ENCODE assay signal across 8 cellular contexts in the genomic region with DNA sequence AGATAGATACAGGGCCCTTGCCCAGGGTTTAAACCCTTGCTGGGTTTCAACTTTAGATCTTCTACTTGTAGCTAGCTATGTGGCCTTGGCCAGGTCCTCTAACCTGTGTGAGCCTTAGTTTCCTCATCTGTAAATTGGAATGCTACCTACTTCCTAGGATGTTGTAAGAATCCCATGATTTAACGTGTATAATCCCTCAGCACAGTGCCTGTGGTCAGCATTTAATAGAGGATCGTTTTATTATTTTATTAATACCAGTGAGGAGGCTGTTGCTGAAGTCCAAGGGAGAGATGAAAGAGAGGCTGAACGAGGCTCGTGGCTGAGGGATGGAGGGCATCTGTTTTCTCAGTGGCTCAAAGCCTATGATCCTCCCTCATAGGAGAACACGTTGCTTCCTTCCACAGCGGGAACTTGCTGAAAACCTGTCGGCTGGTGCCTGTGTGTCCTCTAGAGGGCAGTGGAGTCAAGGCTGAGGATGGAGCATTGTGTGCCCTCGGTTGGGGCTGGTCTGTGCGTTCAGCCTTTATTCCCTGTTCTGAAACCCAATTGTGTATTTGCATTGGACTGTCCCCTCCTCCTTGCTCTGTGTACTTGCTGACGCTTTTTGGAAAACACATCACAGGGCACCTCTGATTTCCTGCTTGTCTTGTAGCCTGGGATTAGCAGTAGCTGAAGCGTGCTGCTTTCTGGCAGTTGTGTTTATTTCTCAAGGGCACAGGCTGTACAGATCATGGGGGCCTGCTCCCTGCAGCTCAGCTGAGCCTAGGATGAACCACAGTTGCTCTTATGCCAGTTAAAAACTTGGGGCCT.
DNase-seq lines count a peak whose midpoint lies in the region; ATAC-seq and TF ChIP-seq lines count a peak whose summit lies in the region.
"Not testable (repeated sequence)": the region's sequence is repeated elsewhere in the genome, so short reads cannot be mapped to it uniquely, and the experiment has no call there.

No MANE protein-coding gene starts in this region.

- peak; percentile 36 to 43 for DNase-seq in activated CD4-positive, alpha-beta T cell treated with anti-CD3 and anti-CD28 coated beads for 4 hours
- DNase-seq in activated naive CD8-positive, alpha-beta T cell treated with anti-CD3 and anti-CD28 coated beads, Interleukin-2, amount 10 ng/mL, durations not matched to agents 7 days and 5 days; omental fat pad (ENCODE audit: low spot score); type B pancreatic cell (ENCODE audit: extremely low spot score, unreplicated experiment): not testable (repeated sequence)
- DNase-seq in glutamatergic neuron = peak; percentile 30

- not testable (repeated sequence) for H3K27ac Mint-ChIP-seq in activated naive CD8-positive, alpha-beta T cell treated with anti-CD3 and anti-CD28 coated beads, Interleukin-2, amount 10 ng/mL, durations not matched to agents 7 days and 5 days; glutamatergic neuron (ENCODE audit: unreplicated experiment); type B pancreatic cell

- TF ChIP-seq CTCF in glutamatergic neuron (IDR thresholded peaks at IDR 0.05; ENCODE audit: partially characterized antibody, unreplicated experiment) (peak; percentile 46), type B pancreatic cell (conservative IDR thresholded peaks at IDR 0.05) (peak; percentile 61)
- TF ChIP-seq CTCF in omental fat pad (IDR thresholded peaks at IDR 0.05) = not testable (repeated sequence)

- not testable (repeated sequence) for H3K4me3 Mint-ChIP-seq in activated naive CD8-positive, alpha-beta T cell treated with anti-CD3 and anti-CD28 coated beads, Interleukin-2, amount 10 ng/mL, durations not matched to agents 7 days and 5 days; glutamatergic neuron (ENCODE audit: unreplicated experiment); type B pancreatic cell

- not testable (repeated sequence) for H3K9me3 Mint-ChIP-seq in activated naive CD8-positive, alpha-beta T cell treated with anti-CD3 and anti-CD28 coated beads, Interleukin-2, amount 10 ng/mL, durations not matched to agents 7 days and 5 days; glutamatergic neuron (ENCODE audit: unreplicated experiment); type B pancreatic cell

- not testable (repeated sequence) for H3K27me3 Mint-ChIP-seq in activated naive CD8-positive, alpha-beta T cell treated with anti-CD3 and anti-CD28 coated beads, Interleukin-2, amount 10 ng/mL, durations not matched to agents 7 days and 5 days; glutamatergic neuron (ENCODE audit: unreplicated experiment); type B pancreatic cell

- POLR2A ChIA-PET in activated naive CD8-positive, alpha-beta T cell treated with anti-CD3 and anti-CD28 coated beads, Interleukin-2, amount 10 ng/mL, durations not matched to agents 7 days and 5 days (lab: Charles Lee) = not testable (repeated sequence)

- peak; percentile 80 for ATAC-seq in GM18861 (IDR thresholded peaks at IDR 0.05; ENCODE audit: unreplicated experiment)
- ATAC-seq in GM21786 (IDR thresholded peaks at IDR 0.05; ENCODE audit: unreplicated experiment) = peak; percentile 94
- ATAC-seq in HG03280 (IDR thresholded peaks at IDR 0.05; ENCODE audit: unreplicated experiment) = peak; percentile 84
- ATAC-seq in activated naive CD8-positive, alpha-beta T cell treated with anti-CD3 and anti-CD28 coated beads, Interleukin-2, amount 10 ng/mL, durations not matched to agents 7 days and 5 days (ENCODE audit: low read depth) = peak; percentile 96
- peak; percentile 92 for ATAC-seq in omental fat pad (ENCODE audit: low FRiP score)

- not testable (repeated sequence) for H3K4me1 Mint-ChIP-seq in activated naive CD8-positive, alpha-beta T cell treated with anti-CD3 and anti-CD28 coated beads, Interleukin-2, amount 10 ng/mL, durations not matched to agents 7 days and 5 days; glutamatergic neuron (ENCODE audit: low read depth, unreplicated experiment); type B pancreatic cell (ENCODE audit: unreplicated experiment)

- not testable (repeated sequence) for H3K36me3 Mint-ChIP-seq in activated naive CD8-positive, alpha-beta T cell treated with anti-CD3 and anti-CD28 coated beads, Interleukin-2, amount 10 ng/mL, durations not matched to agents 7 days and 5 days; glutamatergic neuron (ENCODE audit: unreplicated experiment); type B pancreatic cell
